Comparison of ENCODE assay signal across 18 cellular contexts in genomic region chr14:55834390-55834789, GRCh38.
DNase-seq lines count a peak whose midpoint lies in the region; ATAC-seq, FAIRE-seq and TF ChIP-seq lines count a peak whose summit lies in the region.
"Had no signal": no experiment of that assay in that cellular context is flagged by ENCODE, and none has a peak within 500 bp of the region (broad histone marks: within the 10 kb centered on the region; RNA-seq: fewer than 3 reads in every experiment).

No MANE protein-coding gene starts in this region.

- H3K36me3 ChIP-seq in mesenchymal stem cell (ENCODE audit: control insufficient read depth in 1 of 2, insufficient read depth in 2 of 2, low read depth in 1 of 2, low read length in 2 of 2) (no peaks in the 10 kb centered on the region), tibial artery (no peaks in the 10 kb centered on the region)

- H2BK12ac ChIP-seq in mesenchymal stem cell (ENCODE audit: low read length in 2 of 2): no peak overlapping the region

- no peak overlapping the region for H3K4me3 ChIP-seq in mesenchymal stem cell (ENCODE audit: insufficient read depth in 1 of 2, low read depth in 1 of 2, low read length in 2 of 2)
- H3K4me3 ChIP-seq in tibial artery: no peak overlapping the region
- H3K4me3 ChIP-seq: GM23248 had no signal

- H2AK5ac ChIP-seq in mesenchymal stem cell (ENCODE audit: low read length, severe bottlenecking): peak overlapping the region; percentile 86

- H4K91ac ChIP-seq in mesenchymal stem cell (ENCODE audit: low read length): no peak overlapping the region

- peaks cover 0 to 17% of the 10 kb centered on the region in 2 experiments for H3K27me3 ChIP-seq in mesenchymal stem cell (ENCODE audit: control insufficient read depth in 1 of 2, insufficient read depth in 1 of 2, low read length in 2 of 2)
- H3K27me3 ChIP-seq in tibial artery: no peaks in the 10 kb centered on the region

- peak; percentile 48 for FAIRE-seq in GM19239 (lab: Jason Lieb, UNC)
- FAIRE-seq: GM12892, H1 had no signal

- no peaks in the 10 kb centered on the region for H3K9me3 Mint-ChIP-seq in activated T-helper 17 cell treated with anti-CD3 and anti-CD28 coated beads, Interleukin-2, amount 50 U/mL, for 72 hours

- no CpG with 5 or more reads among the region's 2 CpGs for WGBS in mesenchymal stem cell

- no peak overlapping the region for H3K27ac ChIP-seq in mesenchymal stem cell (ENCODE audit: low read length, poor library complexity, severe bottlenecking)
- H3K27ac ChIP-seq in tibial artery: no peak overlapping the region
- H3K27ac ChIP-seq: GM23248 had no signal

- no peak overlapping the region for H3K23ac ChIP-seq in mesenchymal stem cell (ENCODE audit: low read length in 2 of 2)

- DNase-seq in GM19239 (ENCODE audit: insufficient read length, low spot score): no peak
- DNase-seq in mesenchymal stem cell: no peak
- no peak for DNase-seq in NCI-H526 (lab: John Stamatoyannopoulos, UW)
- no peak for DNase-seq in tibial artery
- DNase-seq: C1 segment of cervical spinal cord; Calu3; CD4-positive, alpha-beta memory T cell; COR-L47; DMS53; DMS79 treated with DMSO at 0.1 percent for 48 hours; GF-D8; GM23248; H7; HCEC 1CT had no signal

- H3K79me1 ChIP-seq in mesenchymal stem cell (replicated peaks; ENCODE audit: low read length, poor library complexity, severe bottlenecking): no peaks in the 10 kb centered on the region

- H3K4me1 Mint-ChIP-seq in activated T-helper 17 cell treated with anti-CD3 and anti-CD28 coated beads, Interleukin-2, amount 50 U/mL, for 72 hours: peaks cover 8% of the 10 kb centered on the region
- H3K4me1 Mint-ChIP-seq: CD4-positive, alpha-beta memory T cell had no signal

- no peak overlapping the region for H3K18ac ChIP-seq in mesenchymal stem cell (ENCODE audit: low read depth in 1 of 2, low read length in 2 of 2)

- no peak for TF ChIP-seq CTCF in tibial artery (IDR thresholded peaks at IDR 0.05)

- H2AFZ ChIP-seq in mesenchymal stem cell (ENCODE audit: low read depth, low read length): no peak overlapping the region
- H2AFZ ChIP-seq: GM23248 had no signal

- H3K14ac ChIP-seq in mesenchymal stem cell (ENCODE audit: low read length in 2 of 2): no peak overlapping the region

- H3K27me3 Mint-ChIP-seq in activated T-helper 17 cell treated with anti-CD3 and anti-CD28 coated beads, Interleukin-2, amount 50 U/mL, for 72 hours: no peaks in the 10 kb centered on the region

- no peak overlapping the region for H3K4me3 Mint-ChIP-seq in activated T-helper 17 cell treated with anti-CD3 and anti-CD28 coated beads, Interleukin-2, amount 50 U/mL, for 72 hours
- H3K4me3 Mint-ChIP-seq: CD4-positive, alpha-beta memory T cell had no signal

- no peak overlapping the region for H4K8ac ChIP-seq in mesenchymal stem cell (ENCODE audit: low read length)

- no peak overlapping the region for H3K9ac ChIP-seq in mesenchymal stem cell (ENCODE audit: low read length)
- H3K9ac ChIP-seq: GM23248 had no signal

- H3K36me3 Mint-ChIP-seq in activated T-helper 17 cell treated with anti-CD3 and anti-CD28 coated beads, Interleukin-2, amount 50 U/mL, for 72 hours (ENCODE audit: low read depth): no peaks in the 10 kb centered on the region
- H3K36me3 Mint-ChIP-seq: CD4-positive, alpha-beta memory T cell had no signal

- no peak overlapping the region for H2BK5ac ChIP-seq in mesenchymal stem cell (ENCODE audit: low read depth, low read length, poor library complexity, severe bottlenecking)

- no peaks in the 10 kb centered on the region for H3K9me3 ChIP-seq in mesenchymal stem cell (ENCODE audit: control insufficient read depth, low read length)
- no peaks in the 10 kb centered on the region for H3K9me3 ChIP-seq in tibial artery

- peak; percentile 52 for ATAC-seq in activated T-helper 17 cell treated with anti-CD3 and anti-CD28 coated beads, Interleukin-2, amount 50 U/mL, for 72 hours (replicated peaks)
- no peak for ATAC-seq in GM21360 (IDR thresholded peaks at IDR 0.05; ENCODE audit: unreplicated experiment)

- no peak overlapping the region for H3K4me2 ChIP-seq in mesenchymal stem cell (ENCODE audit: low read length, poor library complexity, severe bottlenecking)

- H3K4ac ChIP-seq in mesenchymal stem cell (ENCODE audit: low read depth in 1 of 2, low read length in 2 of 2): no peak overlapping the region

- H3K27ac Mint-ChIP-seq in activated T-helper 17 cell treated with anti-CD3 and anti-CD28 coated beads, Interleukin-2, amount 50 U/mL, for 72 hours: no peak overlapping the region
- H3K27ac Mint-ChIP-seq: CD4-positive, alpha-beta memory T cell had no signal

- H3K4me1 ChIP-seq in mesenchymal stem cell (ENCODE audit: control insufficient read depth, insufficient read depth, low read depth, low read length): peaks cover 2% of the 10 kb centered on the region
- H3K4me1 ChIP-seq in tibial artery: no peaks in the 10 kb centered on the region

- intact Hi-C loops in tibial artery (cut with DNase I; ENCODE audit: low total_unique reads): no loop called here

- no peak overlapping the region for H2BK120ac ChIP-seq in mesenchymal stem cell (ENCODE audit: low read depth, low read length)

- H2BK15ac ChIP-seq in mesenchymal stem cell (ENCODE audit: low read depth, poor library complexity, severe bottlenecking): no peak overlapping the region
